In the genomic region with DNA sequence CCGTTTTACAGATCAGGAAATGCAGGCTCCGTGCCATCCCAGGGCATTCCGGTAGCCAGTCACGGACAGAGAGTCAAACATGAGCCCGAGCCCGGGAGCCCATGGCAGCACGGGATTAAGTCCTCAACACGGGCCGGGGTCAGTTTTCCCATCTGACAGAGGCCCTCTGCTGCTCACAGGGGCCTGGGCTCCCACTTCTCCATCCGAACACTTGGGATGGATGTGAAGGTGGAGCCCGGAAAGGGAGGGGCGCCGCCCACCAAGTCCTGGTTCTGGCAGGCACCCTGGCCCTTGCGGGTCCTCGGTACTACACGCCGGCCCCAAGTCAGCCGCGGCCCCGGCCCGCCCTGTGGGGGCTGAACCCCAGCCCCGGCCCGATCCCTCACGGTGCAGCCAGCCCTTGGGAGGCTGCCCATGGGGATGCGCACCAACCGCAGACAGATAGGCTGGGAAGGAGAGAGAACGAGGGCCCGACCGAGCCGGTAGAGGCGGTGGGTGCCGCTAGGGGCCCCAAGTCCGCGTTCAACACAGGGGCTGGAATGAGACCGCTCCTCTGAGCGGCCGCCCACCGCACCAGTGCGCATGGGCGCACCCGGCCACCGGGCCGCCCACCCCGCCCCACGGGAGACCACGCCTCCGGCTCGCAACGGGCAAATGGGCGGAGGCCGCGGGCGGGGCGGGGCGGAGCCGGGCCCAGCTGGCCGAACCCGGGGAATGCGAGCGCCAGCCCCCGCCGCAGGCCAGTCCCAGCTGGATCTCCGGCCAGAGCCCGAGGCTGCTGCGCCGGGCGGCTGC, we compare ENCODE assay signal across 8 cellular contexts. TPM values are rescaled to one million over a fixed set of nuclear protein-coding genes. Genes with fewer than 3 reads are reported as not detected.
DNase-seq lines count a peak whose midpoint lies in the region; ATAC-seq and TF ChIP-seq lines count a peak whose summit lies in the region.

CAPN5 (plus strand) TSS at position 743 of the 795 bp plus-strand sequence. CDS start 17,916 bp downstream, outside the sequence.

- peak; percentile 84 for ATAC-seq in GM21737 (IDR thresholded peaks at IDR 0.05; ENCODE audit: unreplicated experiment)

- H3F3A ChIP-seq in DOHH2 (ENCODE audit: control insufficient read depth, insufficient read depth) = no peaks in the 10 kb centered on the region
- H3F3A ChIP-seq in neural cell (ENCODE audit: insufficient read depth, low read length, poor library complexity, severe bottlenecking) = no peaks in the 10 kb centered on the region

- no peaks in the 10 kb centered on the region for H3K36me3 Mint-ChIP-seq in stimulated activated naive CD8-positive, alpha-beta T cell treated with anti-CD3 and anti-CD28 coated beads, Interleukin-15, Interleukin-2, amounts not matched to agents 100 ng/mL and 50 ng/mL, for 24 hours (ENCODE audit: low read depth)

- H3K4me1 Mint-ChIP-seq in stimulated activated naive CD8-positive, alpha-beta T cell treated with anti-CD3 and anti-CD28 coated beads, Interleukin-15, Interleukin-2, amounts not matched to agents 100 ng/mL and 50 ng/mL, for 24 hours (ENCODE audit: low read depth) = peaks cover 5% of the 10 kb centered on the region

- H3K9me3 ChIP-seq in DOHH2 (ENCODE audit: control insufficient read depth, insufficient read depth, low read length) = no peaks in the 10 kb centered on the region; the same call in 1 of the 2 replicates
- no peaks in the 10 kb centered on the region for H3K9me3 ChIP-seq in neural cell (ENCODE audit: low read length)

- H3K36me3 ChIP-seq in DOHH2 (ENCODE audit: control insufficient read depth, low read length) = no peaks in the 10 kb centered on the region
- no peaks in the 10 kb centered on the region for H3K36me3 ChIP-seq in neural cell (ENCODE audit: insufficient read depth, low read length)

- H3K4me2 ChIP-seq in DOHH2 (ENCODE audit: low read length) (peak within 1 kb of the TSS; percentile 94), neural cell (ENCODE audit: low read length) (peak within 1 kb of the TSS; percentile 73)

- H3K27me3 ChIP-seq in DOHH2 (ENCODE audit: control insufficient read depth, low read length) (peaks cover 22% of the 10 kb centered on the region), neural cell (ENCODE audit: insufficient read depth, low read depth, low read length) (no peaks in the 10 kb centered on the region)

- H3K4me3 ChIP-seq in DOHH2 (ENCODE audit: low read length) (peak within 1 kb of the TSS; percentile 80), fibroblast of the aortic adventitia (ENCODE audit: low read depth, low read length) (peak within 1 kb of the TSS; percentile 77), neural cell (ENCODE audit: low read length) (peak within 1 kb of the TSS; percentile 87)

- peak within 1 kb of the TSS; percentile 79 for H3K4me3 Mint-ChIP-seq in stimulated activated naive CD8-positive, alpha-beta T cell treated with anti-CD3 and anti-CD28 coated beads, Interleukin-15, Interleukin-2, amounts not matched to agents 100 ng/mL and 50 ng/mL, for 24 hours

- peak; percentile 56 for TF ChIP-seq CTCF in DOHH2 (IDR thresholded peaks at IDR 0.05; ENCODE audit: low read depth, low read length, poor library complexity, severe bottlenecking)
- TF ChIP-seq CTCF in fibroblast of the aortic adventitia (IDR thresholded peaks at IDR 0.05; ENCODE audit: insufficient read depth, low read length) = peak; percentile 48
- TF ChIP-seq CTCF in neural cell (IDR thresholded peaks at IDR 0.05; ENCODE audit: poor library complexity, severe bottlenecking) = peak; percentile 66

- TF ChIP-seq EP300 in neural cell (conservative IDR thresholded peaks at IDR 0.05; ENCODE audit: poor library complexity, severe bottlenecking) = no peak

- no peaks in the 10 kb centered on the region for H3K27me3 Mint-ChIP-seq in stimulated activated naive CD8-positive, alpha-beta T cell treated with anti-CD3 and anti-CD28 coated beads, Interleukin-15, Interleukin-2, amounts not matched to agents 100 ng/mL and 50 ng/mL, for 24 hours

- DNase-seq in KG1 (lab: John Stamatoyannopoulos, UW) = peak; percentile 42
- peak; percentile 87 for DNase-seq in RPMI7951 (ENCODE audit: low read depth)
- peak; percentile 75 for DNase-seq in activated T-helper 9 cell treated with anti-CD3 and anti-CD28 coated beads, Interleukin-2, amount 50 U/mL, for 16 hours (ENCODE audit: low read depth)
- DNase-seq in fibroblast of the aortic adventitia (ENCODE audit: low read depth) = peak; percentile 89

- H4K20me1 ChIP-seq in DOHH2 (ENCODE audit: control insufficient read depth, insufficient read depth, low read depth, low read length) (no peaks in the 10 kb centered on the region), neural cell (ENCODE audit: insufficient read depth) (no peaks in the 10 kb centered on the region)

- H2AFZ ChIP-seq in neural cell (ENCODE audit: low read depth, low read length) = peak within 1 kb of the TSS; percentile 93

- no peaks in the 10 kb centered on the region for H3K9me3 Mint-ChIP-seq in stimulated activated naive CD8-positive, alpha-beta T cell treated with anti-CD3 and anti-CD28 coated beads, Interleukin-15, Interleukin-2, amounts not matched to agents 100 ng/mL and 50 ng/mL, for 24 hours

- H3K79me2 ChIP-seq in DOHH2 (ENCODE audit: control insufficient read depth, low read length) = no peaks in the 10 kb centered on the region
- no peaks in the 10 kb centered on the region for H3K79me2 ChIP-seq in neural cell (replicated peaks; ENCODE audit: insufficient read depth, low read length)

- peak within 1 kb of the TSS; percentile 49 for H3K27ac Mint-ChIP-seq in stimulated activated naive CD8-positive, alpha-beta T cell treated with anti-CD3 and anti-CD28 coated beads, Interleukin-15, Interleukin-2, amounts not matched to agents 100 ng/mL and 50 ng/mL, for 24 hours

- H3K9ac ChIP-seq in neural cell (ENCODE audit: low read length) = peak within 1 kb of the TSS; percentile 78

- no peaks in the 10 kb centered on the region for H3K9me2 ChIP-seq in DOHH2 (replicated peaks; ENCODE audit: control insufficient read depth, low read length)
- no peaks in the 10 kb centered on the region for H3K9me2 ChIP-seq in neural cell (ENCODE audit: insufficient read depth, low read length)

- H3K4me1 ChIP-seq in DOHH2 (ENCODE audit: control insufficient read depth, low read length) = peaks cover 10% of the 10 kb centered on the region

- peak; percentile 45 for TF ChIP-seq RAD21 in neural cell (conservative IDR thresholded peaks at IDR 0.05)

- no peak within 1 kb of the TSS for H3K27ac ChIP-seq in DOHH2 (ENCODE audit: low read depth, low read length)
- peak within 1 kb of the TSS; percentile 60 for H3K27ac ChIP-seq in neural cell (ENCODE audit: low read length)

TF ChIP-seq in neural cell, 6 proteins besides CTCF, POLR2A, EP300 and RAD21:
- no peak for TF ChIP-seq MXI1 (conservative IDR thresholded peaks at IDR 0.05; ENCODE audit: poor library complexity, severe bottlenecking)
- peak; percentile 58 for TF ChIP-seq POLR2AphosphoS5 (IDR thresholded peaks at IDR 0.05)
- TF ChIP-seq TAF1 (IDR thresholded peaks at IDR 0.05; ENCODE audit: low read depth) = no peak
- peak; percentile 48 for TF ChIP-seq SMC3 (conservative IDR thresholded peaks at IDR 0.05; ENCODE audit: poor library complexity)
- TF ChIP-seq, protein P1, sequence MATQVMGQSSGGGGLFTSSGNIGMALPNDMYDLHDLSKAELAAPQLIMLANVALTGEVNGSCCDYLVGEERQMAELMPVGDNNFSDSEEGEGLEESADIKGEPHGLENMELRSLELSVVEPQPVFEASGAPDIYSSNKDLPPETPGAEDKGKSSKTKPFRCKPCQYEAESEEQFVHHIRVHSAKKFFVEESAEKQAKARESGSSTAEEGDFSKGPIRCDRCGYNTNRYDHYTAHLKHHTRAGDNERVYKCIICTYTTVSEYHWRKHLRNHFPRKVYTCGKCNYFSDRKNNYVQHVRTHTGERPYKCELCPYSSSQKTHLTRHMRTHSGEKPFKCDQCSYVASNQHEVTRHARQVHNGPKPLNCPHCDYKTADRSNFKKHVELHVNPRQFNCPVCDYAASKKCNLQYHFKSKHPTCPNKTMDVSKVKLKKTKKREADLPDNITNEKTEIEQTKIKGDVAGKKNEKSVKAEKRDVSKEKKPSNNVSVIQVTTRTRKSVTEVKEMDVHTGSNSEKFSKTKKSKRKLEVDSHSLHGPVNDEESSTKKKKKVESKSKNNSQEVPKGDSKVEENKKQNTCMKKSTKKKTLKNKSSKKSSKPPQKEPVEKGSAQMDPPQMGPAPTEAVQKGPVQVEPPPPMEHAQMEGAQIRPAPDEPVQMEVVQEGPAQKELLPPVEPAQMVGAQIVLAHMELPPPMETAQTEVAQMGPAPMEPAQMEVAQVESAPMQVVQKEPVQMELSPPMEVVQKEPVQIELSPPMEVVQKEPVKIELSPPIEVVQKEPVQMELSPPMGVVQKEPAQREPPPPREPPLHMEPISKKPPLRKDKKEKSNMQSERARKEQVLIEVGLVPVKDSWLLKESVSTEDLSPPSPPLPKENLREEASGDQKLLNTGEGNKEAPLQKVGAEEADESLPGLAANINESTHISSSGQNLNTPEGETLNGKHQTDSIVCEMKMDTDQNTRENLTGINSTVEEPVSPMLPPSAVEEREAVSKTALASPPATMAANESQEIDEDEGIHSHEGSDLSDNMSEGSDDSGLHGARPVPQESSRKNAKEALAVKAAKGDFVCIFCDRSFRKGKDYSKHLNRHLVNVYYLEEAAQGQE (IDR thresholded peaks at IDR 0.05; ENCODE audit: borderline replicate concordance) = peak; percentile 48

RNA-seq across cellular contexts. Expression of gene CAPN5, which starts in this region (rescaled TPM):
- 10.7 and 12.4 TPM in 2 replicates for total RNA-seq in RPMI7951 (2014; rRNA removed; shearing (Covaris generic))
- 9.6 and 31.0 TPM in 2 replicates for total RNA-seq in fibroblast of the aortic adventitia (ENCODE audit: low replicate concordance)
- 20.5 and 30.1 TPM in 2 replicates for polyA plus RNA-seq in neural cell
- polyA minus RNA-seq in neural cell = 25.3 and 27.2 TPM in 2 replicates
